8 cellular contexts compared by ENCODE assay signal in the genomic region with DNA sequence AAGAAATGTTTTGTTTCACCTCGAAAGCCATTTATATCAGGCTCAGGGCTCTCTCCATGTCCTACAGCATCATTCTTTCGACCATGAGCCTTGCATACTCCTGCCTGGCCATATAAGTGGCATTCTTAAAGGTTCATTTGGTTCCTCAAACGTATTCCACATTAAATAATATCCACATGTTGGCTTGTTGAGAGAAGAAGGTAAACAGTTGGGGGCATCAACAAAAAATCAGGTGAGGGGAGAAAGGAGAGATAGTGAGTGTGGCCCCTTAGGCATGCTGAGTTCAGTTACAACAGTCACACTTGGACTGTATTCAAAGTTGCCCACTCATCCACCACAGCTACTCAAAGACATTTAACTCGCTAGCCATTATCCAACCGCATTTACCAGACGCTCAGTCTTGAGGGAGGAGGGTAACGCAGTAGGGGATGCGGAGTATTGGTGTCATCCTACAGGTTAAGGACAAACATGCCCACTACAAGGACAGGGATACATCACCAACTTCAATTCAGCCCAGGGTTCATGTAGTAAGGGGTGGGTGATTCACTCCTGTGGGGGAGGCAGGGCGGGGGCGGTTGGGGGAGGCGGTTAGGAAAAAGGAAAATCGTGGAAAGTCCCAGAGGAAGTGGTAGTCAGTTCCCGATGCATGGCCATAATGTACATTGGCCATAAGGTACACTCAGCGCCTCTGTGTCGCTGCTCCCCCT. TPM values are rescaled to one million over a fixed set of nuclear protein-coding genes. Genes with fewer than 3 reads are reported as not detected.
DNase-seq lines count a peak whose midpoint lies in the region; ATAC-seq, FAIRE-seq and TF ChIP-seq lines count a peak whose summit lies in the region.

No MANE protein-coding gene starts in this region.

- H3K79me2 ChIP-seq in HepG2 (ENCODE audit: insufficient read depth, low read length) = peaks cover 53% of the 10 kb centered on the region

- H3K9me3 ChIP-seq in HepG2 (ENCODE audit: low read length) = no peaks in the 10 kb centered on the region

- peak overlapping the region; percentile 89 for H3K4me2 ChIP-seq in HepG2 (ENCODE audit: low read depth, low read length)

- H3K27ac ChIP-seq in HepG2 (ENCODE audit: extremely low read length, insufficient read depth, low read length) (peak overlapping the region; percentile 76), urinary bladder (ENCODE audit: low read depth) (no peak overlapping the region)

- H3K4me1 Mint-ChIP-seq in activated naive CD4-positive, alpha-beta T cell treated with anti-CD3 and anti-CD28 coated beads, Interleukin-2, amount 50 U/mL, for 24 hours = peaks cover 6% of the 10 kb centered on the region

- in situ Hi-C loops in astrocyte of the spinal cord (cut with HindIII; ENCODE audit: low sequenced_read_pairs) (no loop called here), HepG2 (cut with HindIII; ENCODE audit: extremely low pct_ligation_motif_present, low pct_unique_long_range_greater_than_20kb) (no loop called here)

- H3K4me1 ChIP-seq in HepG2 (ENCODE audit: insufficient read depth, low read length) (peaks cover 43% of the 10 kb centered on the region), urinary bladder (ENCODE audit: insufficient read depth) (no peaks in the 10 kb centered on the region)

- no peak; a peak in 1 of 4 replicates for TF ChIP-seq POLR2A in HepG2 (IDR thresholded peaks at IDR 0.05; ENCODE audit: insufficient read depth in 1 of 2, low read depth in 2 of 2, low read length in 2 of 2)

- CTCF ChIA-PET in HepG2 (lab: Yijun Ruan, JAX; ENCODE audit: low intra/inter-chr PET ratio, low total read pairs) = interaction anchor here (1.4 kb wide), 2 partner anchors 29 to 33 kb away, joined by 3 read pairs; no protein-coding TSS in a partner anchor

- H3K4me3 ChIP-seq in astrocyte of the spinal cord (ENCODE audit: low read depth, low read length) (peak overlapping the region; percentile 93), HepG2 (replicated peaks in 1 of 3; ENCODE audit: insufficient read depth in 1 of 3, low read depth in 2 of 3, low read length in 3 of 3) (peak overlapping the region; percentile 74 to 98 (median 97)), urinary bladder (ENCODE audit: low read depth, low read length) (peak overlapping the region; percentile 72)

- H3K36me3 Mint-ChIP-seq in activated naive CD4-positive, alpha-beta T cell treated with anti-CD3 and anti-CD28 coated beads, Interleukin-2, amount 50 U/mL, for 24 hours = no peaks in the 10 kb centered on the region

- H3K27ac Mint-ChIP-seq in activated naive CD4-positive, alpha-beta T cell treated with anti-CD3 and anti-CD28 coated beads, Interleukin-2, amount 50 U/mL, for 24 hours = no peak overlapping the region

- FAIRE-seq in HepG2 (lab: Jason Lieb, UNC) = no peak

- BruUV-seq in HepG2 (replicated peaks; lab: Mats Ljungman, UMichigan) = no TSS peak

- H3K9me3 Mint-ChIP-seq in activated naive CD4-positive, alpha-beta T cell treated with anti-CD3 and anti-CD28 coated beads, Interleukin-2, amount 50 U/mL, for 24 hours = no peaks in the 10 kb centered on the region

- intact Hi-C loops in HepG2 (cut with micrococcal nuclease; ENCODE audit: unreplicated experiment) = loop anchor here (1.0 to 2.0 kb wide), 2 partner anchors 16 to 33 kb away; no protein-coding TSS in a partner anchor

- DNase-seq in activated naive CD4-positive, alpha-beta T cell treated with Interleukin-2 at 50 U/mL for 16 hours = no peak
- DNase-seq in astrocyte of the spinal cord (ENCODE audit: low read depth, low spot score) (peak; percentile 83), HepG2 (ENCODE audit: low spot score) (no peak)
- no peak for DNase-seq in activated effector memory CD4-positive, alpha-beta T cell treated with anti-CD3 and anti-CD28 coated beads, Interleukin-2, amount 50 U/mL, for 16 hours
- no peak for DNase-seq in stimulated activated CD4-positive, alpha-beta T cell treated with anti-CD3 and anti-CD28 coated beads, Interleukin-4, amount 100 ng/mL, for 4 hours
- no peak for DNase-seq in NK-92 treated with Interleukin-12 subunit alpha and Interleukin-12 subunit beta, amount 100 ng/mL, for 24 hours (lab: John Stamatoyannopoulos, UW)

- peaks cover 62% of the 10 kb centered on the region for H3K27me3 Mint-ChIP-seq in activated naive CD4-positive, alpha-beta T cell treated with anti-CD3 and anti-CD28 coated beads, Interleukin-2, amount 50 U/mL, for 24 hours

- peak overlapping the region; percentile 60 for H3K4me3 Mint-ChIP-seq in activated naive CD4-positive, alpha-beta T cell treated with anti-CD3 and anti-CD28 coated beads, Interleukin-2, amount 50 U/mL, for 24 hours

- ATAC-seq in HepG2 = no peak

- H3K36me3 ChIP-seq in HepG2 (replicated peaks in 1 of 2; ENCODE audit: control insufficient read depth in 1 of 2, insufficient read depth in 2 of 2, low read length in 2 of 2) = no peaks in the 10 kb centered on the region
- no peaks in the 10 kb centered on the region for H3K36me3 ChIP-seq in urinary bladder (ENCODE audit: insufficient read depth)

- H3K27me3 ChIP-seq in HepG2 (ENCODE audit: control insufficient read depth in 1 of 2, insufficient read depth in 2 of 2, low read length in 2 of 2) = peaks cover 0 to 15% of the 10 kb centered on the region in 2 experiments; a peak in 2 of 5 replicates

- no peak for TF ChIP-seq RAD21 in HepG2 (CRISPR knock-in tag; IDR thresholded peaks at IDR 0.05)

- POLR2A ChIA-PET in HepG2 (lab: Yijun Ruan, JAX) = interaction anchor here (1.8 to 2.7 kb wide), 6 partner anchors 8 to 66 kb away, joined by 5 to 25 read pairs (median 12); a partner anchor contains a TSS

- H2AFZ ChIP-seq in HepG2 (ENCODE audit: low read length) = no peak overlapping the region

- no peaks in the 10 kb centered on the region for H4K20me1 ChIP-seq in HepG2 (ENCODE audit: insufficient read depth, low read length)

- TF ChIP-seq CTCF in astrocyte of the spinal cord (IDR thresholded peaks at IDR 0.05; ENCODE audit: low read depth, low read length) (no peak), HepG2 (CRISPR knock-in tag; IDR thresholded peaks at IDR 0.05) (no peak)

- WGBS in HepG2 (ENCODE audit: low lambda C conversion rate) = 43% methylated on average over 15 of the region's 15 CpGs
- 49% methylated on average over 15 of the region's 15 CpGs for WGBS in urinary bladder

- peak overlapping the region; percentile 79 for H3K9ac ChIP-seq in HepG2 (ENCODE audit: insufficient read depth, low read depth, low read length)

- no peak for TF ChIP-seq EP300 in HepG2 (IDR thresholded peaks at IDR 0.05; ENCODE audit: low read depth in 2 of 2, low read length in 2 of 2)
- TF ChIP-seq EP300 in HepG2 (CRISPR knock-in tag; IDR thresholded peaks at IDR 0.05; ENCODE audit: borderline replicate concordance) = no peak

TF ChIP-seq in HepG2, 621 proteins besides CTCF, POLR2A, EP300 and RAD21:
- TF ChIP-seq SP4 (CRISPR knock-in tag; IDR thresholded peaks at IDR 0.05) (0 out of 2 replicates have a peak, but pooled peaks have one; percentile 19), ZNF17 (CRISPR knock-in tag; IDR thresholded peaks at IDR 0.05) (no peak)
- TF ChIP-seq, protein P1, sequence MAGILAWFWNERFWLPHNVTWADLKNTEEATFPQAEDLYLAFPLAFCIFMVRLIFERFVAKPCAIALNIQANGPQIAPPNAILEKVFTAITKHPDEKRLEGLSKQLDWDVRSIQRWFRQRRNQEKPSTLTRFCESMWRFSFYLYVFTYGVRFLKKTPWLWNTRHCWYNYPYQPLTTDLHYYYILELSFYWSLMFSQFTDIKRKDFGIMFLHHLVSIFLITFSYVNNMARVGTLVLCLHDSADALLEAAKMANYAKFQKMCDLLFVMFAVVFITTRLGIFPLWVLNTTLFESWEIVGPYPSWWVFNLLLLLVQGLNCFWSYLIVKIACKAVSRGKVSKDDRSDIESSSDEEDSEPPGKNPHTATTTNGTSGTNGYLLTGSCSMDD (CRISPR knock-in tag; IDR thresholded peaks at IDR 0.05) = no peak
TF ChIP-seq in HepG2: peak in this region for 1.

RNA-seq across cellular contexts. Expression of a gene that starts 1.4 kb away (rescaled TPM):
- total RNA-seq in HepG2 (2016; rRNA removed; fragmentation: Illumina TruSeq; extraction: Trizol) (7.1 and 7.3 TPM in 2 replicates), urinary bladder (19.8 TPM)
- total RNA-seq in HepG2 (2016; cell fraction: cytosol; rRNA removed; fragmentation: Illumina TruSeq; extraction: Trizol; ENCODE audit: low read depth) = 0.62 and 0.71 TPM in 2 replicates
- 6.7 and 7.7 TPM in 2 replicates for total RNA-seq in HepG2 (2016; cell fraction: insoluble cytoplasmic fraction; rRNA removed; fragmentation: Illumina TruSeq; extraction: Trizol)
- 2.9 and 3.1 TPM in 2 replicates for total RNA-seq in HepG2 (2016; cell fraction: membrane; rRNA removed; fragmentation: Illumina TruSeq; extraction: Trizol)
- 6.0 and 6.7 TPM in 2 replicates for total RNA-seq in HepG2 (2016; cell fraction: nucleus; rRNA removed; fragmentation: Illumina TruSeq; extraction: Trizol)
- polyA plus RNA-seq in HepG2 (2011; rRNA removed) (2.3 and 2.5 TPM in 2 replicates), urinary bladder (2.8 TPM)
- polyA plus RNA-seq in HepG2 (2011; cell fraction: cytosol; rRNA removed) = 1.6 and 1.9 TPM in 2 replicates
- polyA plus RNA-seq in HepG2 (2011; cell fraction: nucleus; rRNA removed) = 4.2 and 4.6 TPM in 2 replicates
- 3.8 and 4.2 TPM in 2 replicates for polyA plus RNA-seq in HepG2 (2012)
- polyA plus RNA-seq in HepG2 (2016; cell fraction: cytosol; fragmentation: Illumina TruSeq; extraction: Trizol; ENCODE audit: low read depth) = 0.28 and 0.36 TPM in 2 replicates
- polyA plus RNA-seq in HepG2 (2016; cell fraction: insoluble cytoplasmic fraction; fragmentation: Illumina TruSeq; extraction: Trizol; ENCODE audit: low read depth) = 6.6 and 6.9 TPM in 2 replicates
- 1.2 and 1.4 TPM in 2 replicates for polyA plus RNA-seq in HepG2 (2016; cell fraction: membrane; fragmentation: Illumina TruSeq; extraction: Trizol; ENCODE audit: low read depth)
- 8.0 and 9.2 TPM in 2 replicates for polyA plus RNA-seq in HepG2 (2016; cell fraction: nucleus; fragmentation: Illumina TruSeq; extraction: Trizol; ENCODE audit: insufficient read depth, low read depth)
- 2.2 and 6.9 TPM in 2 replicates for polyA minus RNA-seq in HepG2 (2011; rRNA and poly(A)+ RNA removed; ENCODE audit: low replicate concordance)
- 5.0 and 5.1 TPM in 2 replicates for polyA minus RNA-seq in HepG2 (2011; cell fraction: cytosol; rRNA and poly(A)+ RNA removed)
- polyA minus RNA-seq in HepG2 (2011; cell fraction: nucleus; rRNA and poly(A)+ RNA removed) = 13.9 and 14.8 TPM in 2 replicates
